Comparison of ENCODE assay signal across 9 cellular contexts in genomic region chr22:36337365-36338130, GRCh38. TPM values are rescaled to one million over a fixed set of nuclear protein-coding genes. Genes with fewer than 3 reads are reported as not detected.
DNase-seq lines count a peak whose midpoint lies in the region; ATAC-seq and TF ChIP-seq lines count a peak whose summit lies in the region.
"Had no signal": no experiment of that assay in that cellular context is flagged by ENCODE, and none has a peak within 500 bp of the region (broad histone marks: within the 10 kb centered on the region; RNA-seq: fewer than 3 reads in every experiment).

No MANE protein-coding gene starts in this region.

- peaks cover 91% of the 10 kb centered on the region for H3K36me3 Mint-ChIP-seq in central memory CD8-positive, alpha-beta T cell (ENCODE audit: insufficient read depth)
- H3K36me3 Mint-ChIP-seq in natural killer cell, result peaks cover 10% of the 10 kb centered on the region

- no peaks in the 10 kb centered on the region for H3K9me3 Mint-ChIP-seq in central memory CD8-positive, alpha-beta T cell
- H3K9me3 Mint-ChIP-seq in natural killer cell, result no peaks in the 10 kb centered on the region

- no peak for DNase-seq in right atrium auricular region (ENCODE audit: low spot score)
- no peak for DNase-seq in Right ventricle myocardium inferior (ENCODE audit: missing footprints)
- no peak for DNase-seq in central memory CD8-positive, alpha-beta T cell (ENCODE audit: low spot score in 2 of 2)
- DNase-seq in natural killer cell, result no peak
- DNase-seq in globus pallidus (ENCODE audit: low spot score), result no peak
- no peak for DNase-seq in RPMI8226
- no peak for DNase-seq in SHP77 treated with DMSO at 0.1 percent for 48 hours (lab: John Stamatoyannopoulos, UW)
- DNase-seq: COR-L47 had no signal

- H3K27me3 Mint-ChIP-seq in central memory CD8-positive, alpha-beta T cell, result no peaks in the 10 kb centered on the region
- no peaks in the 10 kb centered on the region for H3K27me3 Mint-ChIP-seq in natural killer cell (ENCODE audit: low read depth in 2 of 2)

- ATAC-seq in Right ventricle myocardium inferior (no peak), natural killer cell (no peak), GM21825 (IDR thresholded peaks at IDR 0.05; ENCODE audit: unreplicated experiment) (no peak)
- no peak for ATAC-seq in central memory CD8-positive, alpha-beta T cell (replicated peaks; ENCODE audit: extremely low read depth, poor library complexity, severe bottlenecking)

- peak overlapping the region; percentile 94 for H3K27ac Mint-ChIP-seq in central memory CD8-positive, alpha-beta T cell (ENCODE audit: low read depth)
- H3K27ac Mint-ChIP-seq in natural killer cell, result peak overlapping the region; percentile 98 to 100

- peak overlapping the region; percentile 98 to 99 for H3K27ac ChIP-seq in right atrium auricular region

- intact Hi-C loops in Right ventricle myocardium inferior (cut with DNase I) (no loop called here), natural killer cell (cut with micrococcal nuclease) (no loop called here)

- TF ChIP-seq CTCF in right atrium auricular region (IDR thresholded peaks at IDR 0.05) (no peak), natural killer cell (IDR thresholded peaks at IDR 0.05) (no peak)

- peaks cover 97% of the 10 kb centered on the region for H3K36me3 ChIP-seq in right atrium auricular region

- no peaks in the 10 kb centered on the region for H3K9me3 ChIP-seq in right atrium auricular region

- no peak overlapping the region for H3K4me3 ChIP-seq in right atrium auricular region

- peaks cover 83% of the 10 kb centered on the region for H3K4me1 Mint-ChIP-seq in central memory CD8-positive, alpha-beta T cell
- H3K4me1 Mint-ChIP-seq in natural killer cell, result peaks cover 70 to 74% of the 10 kb centered on the region in 2 donors

- peak overlapping the region; percentile 69 for H3K4me3 Mint-ChIP-seq in central memory CD8-positive, alpha-beta T cell
- H3K4me3 Mint-ChIP-seq in natural killer cell, result peak overlapping the region; percentile 13

- peaks cover 0 to 100% of the 10 kb centered on the region in 2 donors for H3K4me1 ChIP-seq in right atrium auricular region

- no peaks in the 10 kb centered on the region for H3K27me3 ChIP-seq in right atrium auricular region

RNA-seq across cellular contexts. Expression of gene MYH9, which starts 50.2 kb away (rescaled TPM):
- total RNA-seq in right atrium auricular region (100 to 1,000 TPM; 125 to 229 TPM), Right ventricle myocardium inferior (180 TPM), natural killer cell (1,000 to 10,000 TPM in 1 of 3 donors, 100 to 1,000 TPM in 2; 803 to 1,038 (median 808) TPM)
